Comparison of ENCODE assay signal across 8 cellular contexts in genomic region chr2:65300134-65300771, GRCh38.
DNase-seq lines count a peak whose midpoint lies in the region; ATAC-seq and TF ChIP-seq lines count a peak whose summit lies in the region.

No MANE protein-coding gene starts in this region.

- ATAC-seq in activated T-cell treated with anti-CD3 and anti-CD28 coated beads, Interleukin-2, amount 50 U/mL, for 72 hours (replicated peaks in 1 of 2) = no peak
- no peak for ATAC-seq in GM18502 (IDR thresholded peaks at IDR 0.05; ENCODE audit: poor library complexity, unreplicated experiment)
- no peak for ATAC-seq in HG03354 (IDR thresholded peaks at IDR 0.05; ENCODE audit: poor library complexity, severe bottlenecking, unreplicated experiment)
- ATAC-seq in HG02870 (IDR thresholded peaks at IDR 0.05; ENCODE audit: unreplicated experiment) = no peak

- peaks cover 1 to 3% of the 10 kb centered on the region in 2 donors for H3K36me3 Mint-ChIP-seq in activated T-cell treated with anti-CD3 and anti-CD28 coated beads, Interleukin-2, amount 50 U/mL, for 72 hours (ENCODE audit: insufficient read depth in 2 of 2)
- H3K36me3 Mint-ChIP-seq in mesothelial cell of epicardium = peaks cover 6% of the 10 kb centered on the region

- intact Hi-C loops in cardiac septum (cut with DNase I) = no loop called here

- H3K27ac Mint-ChIP-seq in activated T-cell treated with anti-CD3 and anti-CD28 coated beads, Interleukin-2, amount 50 U/mL, for 72 hours = peak overlapping the region; percentile 99
- no peak overlapping the region for H3K27ac Mint-ChIP-seq in mesothelial cell of epicardium

- TF ChIP-seq CTCF in mesothelial cell of epicardium (IDR thresholded peaks at IDR 0.05; ENCODE audit: unreplicated experiment) = no peak

- peaks cover 52% of the 10 kb centered on the region for H3K4me1 Mint-ChIP-seq in activated T-cell treated with anti-CD3 and anti-CD28 coated beads, Interleukin-2, amount 50 U/mL, for 72 hours (ENCODE audit: low read depth)
- peaks cover 19% of the 10 kb centered on the region for H3K4me1 Mint-ChIP-seq in mesothelial cell of epicardium

- peaks cover 46% of the 10 kb centered on the region for H3K27me3 Mint-ChIP-seq in activated T-cell treated with anti-CD3 and anti-CD28 coated beads, Interleukin-2, amount 50 U/mL, for 72 hours (ENCODE audit: low read depth)
- H3K27me3 Mint-ChIP-seq in mesothelial cell of epicardium (ENCODE audit: low read depth) = no peaks in the 10 kb centered on the region

- peak overlapping the region; percentile 54 to 91 for H3K4me3 Mint-ChIP-seq in activated T-cell treated with anti-CD3 and anti-CD28 coated beads, Interleukin-2, amount 50 U/mL, for 72 hours
- no peak overlapping the region for H3K4me3 Mint-ChIP-seq in mesothelial cell of epicardium

- no peaks in the 10 kb centered on the region for H3K9me3 Mint-ChIP-seq in activated T-cell treated with anti-CD3 and anti-CD28 coated beads, Interleukin-2, amount 50 U/mL, for 72 hours
- peaks cover 5% of the 10 kb centered on the region for H3K9me3 Mint-ChIP-seq in mesothelial cell of epicardium

- H3K4me3 ChIP-seq in skeletal muscle cell (ENCODE audit: low read depth, low read length) = no peak overlapping the region

- DNase-seq in GM03348 (ENCODE audit: low spot score) (peak; percentile 81), cardiac septum (ENCODE audit: low spot score) (peak; percentile 84), skeletal muscle cell (ENCODE audit: low read depth) (peak; percentile 74), mesothelial cell of epicardium (ENCODE audit: low spot score in 2 of 2, unreplicated experiment in 2 of 2) (no peak)
- no peak for DNase-seq in activated T-cell treated with anti-CD3 and anti-CD28 coated beads, Interleukin-2, amount 50 U/mL, for 72 hours

Comparison
In these comparisons a context has a peak if more than half of its experiments do, and no peak if none do; other contexts are left out.
1. DNase-seq: peak in GM03348 (single experiment), cardiac septum (single experiment) and skeletal muscle cell (single experiment); none in activated T-cell treated with anti-CD3 and anti-CD28 coated beads, Interleukin-2, amount 50 U/mL, for 72 hours (0 of 2) and mesothelial cell of epicardium (0 of 2).